Comparison of ENCODE assay signal across 14 cellular contexts in genomic region chr4:118823471-118823870, GRCh38. TPM values are rescaled to one million over a fixed set of nuclear protein-coding genes. Genes with fewer than 3 reads are reported as not detected.
DNase-seq lines count a peak whose midpoint lies in the region; ATAC-seq, FAIRE-seq and TF ChIP-seq lines count a peak whose summit lies in the region.
"Had no signal": no experiment of that assay in that cellular context is flagged by ENCODE, and none has a peak within 500 bp of the region (broad histone marks: within the 10 kb centered on the region; RNA-seq: fewer than 3 reads in every experiment).

No MANE protein-coding gene starts in this region.

- peak; percentile 21 for DNase-seq in NCI-H2196 treated with DMSO at 0.1 percent for 48 hours (lab: John Stamatoyannopoulos, UW; ENCODE audit: unreplicated experiment)
- DNase-seq in bronchial epithelial cell (ENCODE audit: low read depth) = peak; percentile 85
- DNase-seq in mucosa of gallbladder (ENCODE audit: low spot score) = peak; percentile 80
- no peak for DNase-seq in NCI-H526 treated with DMSO at 0.1 percent for 48 hours (lab: John Stamatoyannopoulos, UW)
- no peak for DNase-seq in NCI-H146 treated with DMSO at 0.1 percent for 48 hours (lab: John Stamatoyannopoulos, UW; ENCODE audit: unreplicated experiment)
- DNase-seq in GM12892 (ENCODE audit: insufficient read length) = no peak
- DNase-seq: activated gamma-delta T cell treated with Interleukin-2 at 50 U/mL for 16 hours; BE2C; erythroblast; stimulated activated CD4-positive, alpha-beta T cell treated with anti-CD3 and anti-CD28 coated beads, Interleukin-4, amount 100 ng/mL, for 24 hours; T-helper 1 cell had no signal

- H3K4me3 ChIP-seq in HEK293 (ENCODE audit: low read depth, low read length) (no peak overlapping the region), bronchial epithelial cell (ENCODE audit: low read depth, low read length) (no peak overlapping the region)
- H3K4me3 ChIP-seq: cardiac muscle cell had no signal

- TF ChIP-seq CTCF in HEK293 (tag by site-specific recombination; IDR thresholded peaks at IDR 0.05) = no peak
- no peak for TF ChIP-seq CTCF in bronchial epithelial cell (IDR thresholded peaks at IDR 0.05; ENCODE audit: insufficient read depth, low read length, severe bottlenecking)

- no peak overlapping the region for H3K27ac ChIP-seq in HEK293 (ENCODE audit: extremely low read depth, low read depth, low read length)
- H3K27ac ChIP-seq: cardiac muscle cell had no signal

- H3K9me3 ChIP-seq in HEK293 (ENCODE audit: control insufficient read depth, insufficient read depth, low read depth, low read length) = no peaks in the 10 kb centered on the region
- H3K9me3 ChIP-seq: BE2C had no signal

- ATAC-seq in HG03469 (IDR thresholded peaks at IDR 0.05; ENCODE audit: unreplicated experiment) = no peak

- H3K36me3 ChIP-seq in HEK293 (ENCODE audit: control insufficient read depth in 2 of 2, insufficient read depth in 1 of 2, low read length in 2 of 2) (peaks cover 0 to 34% of the 10 kb centered on the region in 2 experiments; a peak in 1 of 3 replicates), bronchial epithelial cell (ENCODE audit: control insufficient read depth, insufficient read depth, low read length) (no peaks in the 10 kb centered on the region)

- FAIRE-seq in bronchial epithelial cell (lab: Jason Lieb, UNC) (no peak), GM12892 (lab: Jason Lieb, UNC) (no peak)

- CTCF ChIA-PET in HEK293 (lab: Yijun Ruan, JAX) = interaction anchor here (1.3 kb wide), 1 partner anchor 10 kb away, joined by 4 read pairs; no protein-coding TSS in a partner anchor

- POLR2A ChIA-PET in HEK293 (lab: Yijun Ruan, JAX) = no interaction called here

- no peak for TF ChIP-seq POLR2A in GM12892 (IDR thresholded peaks at IDR 0.05; ENCODE audit: low read depth, low read length)

- H3K4me1 ChIP-seq in HEK293 (ENCODE audit: control insufficient read depth, insufficient read depth, low read length) = peaks cover 3% of the 10 kb centered on the region

- no peaks in the 10 kb centered on the region for H3K27me3 ChIP-seq in bronchial epithelial cell (ENCODE audit: control insufficient read depth, insufficient read depth, low read length)
- H3K27me3 ChIP-seq: BE2C, cardiac muscle cell had no signal

TF ChIP-seq in HEK293, 187 proteins besides CTCF, POLR2A, EP300 and RAD21:
- TF ChIP-seq, protein P1, sequence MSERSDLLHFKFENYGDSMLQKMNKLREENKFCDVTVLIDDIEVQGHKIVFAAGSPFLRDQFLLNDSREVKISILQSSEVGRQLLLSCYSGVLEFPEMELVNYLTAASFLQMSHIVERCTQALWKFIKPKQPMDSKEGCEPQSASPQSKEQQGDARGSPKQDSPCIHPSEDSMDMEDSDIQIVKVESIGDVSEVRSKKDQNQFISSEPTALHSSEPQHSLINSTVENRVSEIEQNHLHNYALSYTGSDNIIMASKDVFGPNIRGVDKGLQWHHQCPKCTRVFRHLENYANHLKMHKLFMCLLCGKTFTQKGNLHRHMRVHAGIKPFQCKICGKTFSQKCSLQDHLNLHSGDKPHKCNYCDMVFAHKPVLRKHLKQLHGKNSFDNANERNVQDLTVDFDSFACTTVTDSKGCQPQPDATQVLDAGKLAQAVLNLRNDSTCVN (tag by site-specific recombination; optimal IDR thresholded peaks at IDR 0.05) = no peak
- peak; percentile 56 for TF ChIP-seq FEZF1 (tag by site-specific recombination; IDR thresholded peaks at IDR 0.05)

RNA-seq across cellular contexts. Expression of gene SEC24D, which starts 12.5 kb away (rescaled TPM):
- total RNA-seq in bronchial epithelial cell (15.6 and 18.4 TPM in 2 replicates), mucosa of gallbladder (90.6 TPM)
- 25.9 TPM for polyA plus RNA-seq in GM12892 (2012; ENCODE audit: missing spikeins)

Comparison
In these comparisons a context has a peak if more than half of its experiments do, and no peak if none do; other contexts are left out.
1. DNase-seq: peak in NCI-H2196 treated with DMSO at 0.1 percent for 48 hours (single experiment), bronchial epithelial cell (single experiment) and mucosa of gallbladder (single experiment); none in NCI-H526 treated with DMSO at 0.1 percent for 48 hours (single experiment), NCI-H146 treated with DMSO at 0.1 percent for 48 hours (single experiment) and GM12892 (single experiment).